In the genomic region with DNA sequence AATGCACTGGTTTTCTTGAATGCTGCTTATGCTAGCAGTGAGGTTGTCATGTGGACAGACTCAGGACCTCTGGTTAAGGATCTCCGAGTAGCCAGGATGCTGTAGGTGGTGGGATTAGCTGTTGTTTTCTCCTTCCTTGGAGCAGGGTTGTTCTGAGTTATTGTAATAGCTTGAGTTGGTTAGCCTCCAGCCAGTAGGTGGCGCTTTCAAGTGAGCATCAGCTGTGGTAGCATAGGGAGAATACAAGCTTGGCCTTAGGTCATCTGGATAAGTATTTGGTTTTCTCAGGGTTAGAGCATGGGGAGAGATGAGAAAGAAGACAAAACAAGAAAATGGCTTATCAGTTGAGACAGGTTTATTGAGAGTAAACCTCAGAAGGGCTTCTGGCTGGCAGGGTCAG, we compare ENCODE assay signal across 10 cellular contexts.
DNase-seq lines count a peak whose midpoint lies in the region; ATAC-seq and TF ChIP-seq lines count a peak whose summit lies in the region.
"Had no signal": no experiment of that assay in that cellular context is flagged by ENCODE, and none has a peak within 500 bp of the region (broad histone marks: within the 10 kb centered on the region; RNA-seq: fewer than 3 reads in every experiment).

No MANE protein-coding gene starts in this region.

- no peak overlapping the region for H3K18ac ChIP-seq in neuronal stem cell (ENCODE audit: low read length)

- DNase-seq in BE2C (peak; percentile 33), GM10266 (ENCODE audit: extremely low spot score) (no peak), neuronal stem cell (ENCODE audit: low spot score) (no peak), cortex of kidney (lab: John Stamatoyannopoulos, UW) (no peak), NCI-H510A treated with DMSO at 0.1 percent for 48 hours (lab: John Stamatoyannopoulos, UW) (no peak)
- no peak for DNase-seq in central memory CD4-positive, alpha-beta T cell
- DNase-seq: activated CD4-positive, alpha-beta T cell treated with anti-CD3 and anti-CD28 coated beads, Interleukin-2, amount 10 ng/mL, durations not matched to agents 24 days and 14 days; NCI-H2029 treated with DMSO at 0.1 percent for 48 hours had no signal

- H3K79me2 ChIP-seq in SU-DHL-6 (ENCODE audit: insufficient read depth, low read length) = no peaks in the 10 kb centered on the region

- H3K27ac ChIP-seq in SU-DHL-6 (ENCODE audit: low read depth, low read length) = no peak overlapping the region
- no peak overlapping the region for H3K27ac ChIP-seq in neuronal stem cell (replicated peaks; ENCODE audit: low read length)

- no peaks in the 10 kb centered on the region for H4K20me1 ChIP-seq in SU-DHL-6 (ENCODE audit: low read depth, low read length)

- H2BK120ac ChIP-seq in neuronal stem cell (ENCODE audit: low read depth, low read length) = no peak overlapping the region

- H2BK5ac ChIP-seq in neuronal stem cell (ENCODE audit: low read length) = no peak overlapping the region

- no peak overlapping the region for H4K8ac ChIP-seq in neuronal stem cell (ENCODE audit: low read depth, low read length)

- H3K9ac ChIP-seq in SU-DHL-6 (ENCODE audit: low read length) (no peak overlapping the region), neuronal stem cell (ENCODE audit: low read depth, low read length, poor library complexity) (no peak overlapping the region)

- no peak overlapping the region for H4K91ac ChIP-seq in neuronal stem cell (ENCODE audit: low read depth, low read length, poor library complexity)

- H2BK15ac ChIP-seq in neuronal stem cell (ENCODE audit: low read length) = no peak overlapping the region

- H3F3A ChIP-seq in SU-DHL-6 (ENCODE audit: insufficient read depth) = no peaks in the 10 kb centered on the region

- no peak overlapping the region for H3K23ac ChIP-seq in neuronal stem cell (ENCODE audit: low read depth, low read length, poor library complexity)

- H3K14ac ChIP-seq in neuronal stem cell (ENCODE audit: low read length) = no peak overlapping the region

- H3K79me1 ChIP-seq in neuronal stem cell (ENCODE audit: low read depth, low read length) = no peaks in the 10 kb centered on the region

- H2BK12ac ChIP-seq in neuronal stem cell (ENCODE audit: low read length) = no peak overlapping the region

- H3K4me1 ChIP-seq in BE2C = no peaks in the 10 kb centered on the region
- no peaks in the 10 kb centered on the region for H3K4me1 ChIP-seq in neuronal stem cell (ENCODE audit: control insufficient read depth in 2 of 2, insufficient read depth in 1 of 2, low read depth in 1 of 2, low read length in 2 of 2)

- H3K9me3 ChIP-seq in BE2C (no peaks in the 10 kb centered on the region; the same call in 1 of the 2 replicates), SU-DHL-6 (ENCODE audit: insufficient read depth, low read length) (no peaks in the 10 kb centered on the region), neuronal stem cell (replicated peaks in 1 of 2; ENCODE audit: control insufficient read depth in 2 of 2, insufficient read depth in 1 of 2, low read depth in 1 of 2, low read length in 2 of 2) (no peaks in the 10 kb centered on the region)

- H2AK5ac ChIP-seq in neuronal stem cell (ENCODE audit: low read depth, low read length) = no peak overlapping the region

- no peaks in the 10 kb centered on the region for H3K9me2 ChIP-seq in SU-DHL-6 (replicated peaks; ENCODE audit: insufficient read depth, low read length)

- no CpG with 5 or more reads among the region's 2 CpGs for WGBS in neuronal stem cell (ENCODE audit: extremely low coverage in 2 of 2, insufficient read length in 2 of 2, insufficient replicate concordance in 1 of 2), 2 donors

- TF ChIP-seq CTCF in BE2C (IDR thresholded peaks at IDR 0.05; ENCODE audit: low read depth, low read length) (peak; percentile 53), GM10266 (IDR thresholded peaks at IDR 0.05; ENCODE audit: control insufficient read depth, insufficient read depth, low read depth, missing control alignments) (peak; percentile 12), SU-DHL-6 (IDR thresholded peaks at IDR 0.05; ENCODE audit: insufficient read depth, low read length, poor library complexity, severe bottlenecking) (peak; percentile 58)

- H3K4me2 ChIP-seq in SU-DHL-6 (ENCODE audit: low read depth, low read length, poor library complexity, severe bottlenecking) (no peak overlapping the region), neuronal stem cell (ENCODE audit: insufficient read depth, low read length, poor library complexity, severe bottlenecking) (no peak overlapping the region)

- H3K27me3 ChIP-seq in BE2C (no peaks in the 10 kb centered on the region), SU-DHL-6 (ENCODE audit: low read length) (no peaks in the 10 kb centered on the region), neuronal stem cell (ENCODE audit: control insufficient read depth in 3 of 3, insufficient read depth in 3 of 3, low read depth in 1 of 3, low read length in 3 of 3) (no peaks in the 10 kb centered on the region)

- H3K4me3 ChIP-seq in BE2C (ENCODE audit: low read depth, low read length) (no peak overlapping the region), SU-DHL-6 (ENCODE audit: insufficient read depth, low read length, poor library complexity, severe bottlenecking) (no peak overlapping the region), neuronal stem cell (ENCODE audit: low read length in 2 of 2) (no peak overlapping the region)

- H2AFZ ChIP-seq in SU-DHL-6 (ENCODE audit: low read depth, low read length, severe bottlenecking) (no peak overlapping the region), neuronal stem cell (ENCODE audit: low read length) (no peak overlapping the region)

- H3K4ac ChIP-seq in neuronal stem cell (ENCODE audit: low read length) = no peak overlapping the region

- ATAC-seq in HG03432 (IDR thresholded peaks at IDR 0.05; ENCODE audit: unreplicated experiment) = peak; percentile 68

- no peaks in the 10 kb centered on the region for H3K36me3 ChIP-seq in BE2C
- H3K36me3 ChIP-seq in SU-DHL-6 (ENCODE audit: low read length) = no peaks in the 10 kb centered on the region
- H3K36me3 ChIP-seq in neuronal stem cell (replicated peaks in 1 of 2; ENCODE audit: control insufficient read depth in 2 of 2, insufficient read depth in 2 of 2, low read length in 2 of 2) = no peaks in the 10 kb centered on the region
